ENCODE assay signal across 19 cellular contexts in the genomic region with DNA sequence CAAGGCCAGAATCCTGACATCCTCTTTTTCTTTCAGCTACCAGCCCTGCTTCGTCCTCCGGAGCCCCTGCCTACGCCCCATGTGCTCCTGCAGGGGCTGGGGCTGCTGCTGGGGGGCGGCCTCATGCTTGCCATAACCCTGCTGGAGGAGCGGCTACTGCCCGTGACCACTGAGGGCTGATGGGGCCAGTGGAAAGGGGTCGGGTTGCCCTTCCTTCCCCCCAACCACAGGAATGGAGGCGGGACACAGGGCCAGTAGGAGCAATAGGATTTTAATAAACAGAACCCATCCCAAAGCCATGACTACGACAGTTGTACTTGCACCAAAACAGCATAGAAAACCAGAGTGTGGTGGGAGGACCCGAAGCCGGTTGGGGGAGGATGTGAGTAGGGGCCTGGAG. TPM values are rescaled to one million over a fixed set of nuclear protein-coding genes. Genes with fewer than 3 reads are reported as not detected.
DNase-seq lines count a peak whose midpoint lies in the region; ATAC-seq and TF ChIP-seq lines count a peak whose summit lies in the region.
"Had no signal": no experiment of that assay in that cellular context is flagged by ENCODE, and none has a peak within 500 bp of the region (broad histone marks: within the 10 kb centered on the region; RNA-seq: fewer than 3 reads in every experiment).

No MANE protein-coding gene starts in this region.

- H3K27ac ChIP-seq in IMR-90 (ENCODE audit: insufficient read depth, low read length) (no peak overlapping the region), neuronal stem cell (replicated peaks; ENCODE audit: low read length) (no peak overlapping the region), prostate gland (no peak overlapping the region), trophoblast cell (ENCODE audit: low read depth, low read length) (no peak overlapping the region)
- H3K27ac ChIP-seq: PC-9 had no signal

- peak; percentile 70 for ATAC-seq in IMR-90 (ENCODE audit: low read depth)
- ATAC-seq: GM12878 had no signal

- CTCF ChIA-PET in IMR-90 (lab: Yijun Ruan, JAX) (no interaction called here), HEK293T (lab: Yijun Ruan, JAX) (no interaction called here)

- TF ChIP-seq CTCF in IMR-90 (conservative IDR thresholded peaks at IDR 0.05; ENCODE audit: low read depth, low read length) (no peak), choroid plexus epithelial cell (conservative IDR thresholded peaks at IDR 0.05; ENCODE audit: low read depth, low read length) (no peak), prostate gland (IDR thresholded peaks at IDR 0.05) (no peak)

- H3K9ac ChIP-seq in IMR-90 (ENCODE audit: low read depth, low read length): no peak overlapping the region
- no peak overlapping the region for H3K9ac ChIP-seq in neuronal stem cell (ENCODE audit: low read depth, low read length, poor library complexity)
- no peak overlapping the region for H3K9ac ChIP-seq in trophoblast cell (ENCODE audit: low read length)

- intact Hi-C loops in IMR-90 (cut with micrococcal nuclease) (no loop called here), prostate gland (cut with DNase I) (no loop called here)

- H2BK12ac ChIP-seq in neuronal stem cell (ENCODE audit: low read length): no peak overlapping the region
- no peak overlapping the region for H2BK12ac ChIP-seq in trophoblast cell (ENCODE audit: low read length)

- H2AK5ac ChIP-seq in IMR-90 (ENCODE audit: low read depth, low read length): 0 out of 2 replicates have a peak overlapping the region, but pooled peaks have one; percentile 1
- no peak overlapping the region for H2AK5ac ChIP-seq in neuronal stem cell (ENCODE audit: low read depth, low read length)
- no peak overlapping the region for H2AK5ac ChIP-seq in trophoblast cell (ENCODE audit: low read length)

- H3K4me2 ChIP-seq in IMR-90 (ENCODE audit: low read depth, low read length) (no peak overlapping the region), neuronal stem cell (ENCODE audit: insufficient read depth, low read length, poor library complexity, severe bottlenecking) (no peak overlapping the region), trophoblast cell (ENCODE audit: low read length) (no peak overlapping the region)
- H3K4me2 ChIP-seq: PC-9 had no signal

- no peak for TF ChIP-seq RAD21 in IMR-90 (IDR thresholded peaks at IDR 0.05; ENCODE audit: low read length)

- H3K23ac ChIP-seq in IMR-90 (ENCODE audit: low read depth, low read length): no peak overlapping the region
- no peak overlapping the region for H3K23ac ChIP-seq in neuronal stem cell (ENCODE audit: low read depth, low read length, poor library complexity)
- H3K23ac ChIP-seq in trophoblast cell (ENCODE audit: low read length): no peak overlapping the region

- no peaks in the 10 kb centered on the region for H3K9me3 ChIP-seq in IMR-90 (ENCODE audit: control insufficient read depth, insufficient read depth, low read length)
- H3K9me3 ChIP-seq in neuronal stem cell (replicated peaks in 1 of 2; ENCODE audit: control insufficient read depth in 2 of 2, insufficient read depth in 1 of 2, low read depth in 1 of 2, low read length in 2 of 2): peaks cover 5 to 7% of the 10 kb centered on the region in 2 donors
- no peaks in the 10 kb centered on the region for H3K9me3 ChIP-seq in prostate gland
- H3K9me3 ChIP-seq in trophoblast cell (ENCODE audit: insufficient read depth, low read depth, low read length): no peaks in the 10 kb centered on the region

- H3K27me3 ChIP-seq in IMR-90 (ENCODE audit: control insufficient read depth, insufficient read depth, low read length): no peaks in the 10 kb centered on the region
- H3K27me3 ChIP-seq in neuronal stem cell (ENCODE audit: control insufficient read depth in 3 of 3, insufficient read depth in 3 of 3, low read depth in 1 of 3, low read length in 3 of 3): no peaks in the 10 kb centered on the region
- H3K27me3 ChIP-seq in prostate gland (replicated peaks; ENCODE audit: insufficient read depth): no peaks in the 10 kb centered on the region
- H3K27me3 ChIP-seq in trophoblast cell (ENCODE audit: insufficient read depth, low read length): no peaks in the 10 kb centered on the region

- H3K79me1 ChIP-seq in IMR-90 (ENCODE audit: low read depth in 1 of 2, low read length in 2 of 2): peaks cover 5 to 26% of the 10 kb centered on the region in 2 experiments; a peak in 3 of 4 replicates
- peaks cover 4% of the 10 kb centered on the region for H3K79me1 ChIP-seq in neuronal stem cell (ENCODE audit: low read depth, low read length)
- H3K79me1 ChIP-seq in trophoblast cell (ENCODE audit: low read length): no peaks in the 10 kb centered on the region

- peaks cover 14% of the 10 kb centered on the region; the same call in 1 of the 2 replicates for H3K9me1 ChIP-seq in IMR-90 (ENCODE audit: insufficient read depth, low read length)

- H3K4me1 ChIP-seq in IMR-90 (ENCODE audit: control insufficient read depth, insufficient read depth, low read length): peaks cover 5% of the 10 kb centered on the region; the same call in 1 of the 2 replicates
- H3K4me1 ChIP-seq in neuronal stem cell (ENCODE audit: control insufficient read depth in 2 of 2, insufficient read depth in 1 of 2, low read depth in 1 of 2, low read length in 2 of 2): peaks cover 0 to 2% of the 10 kb centered on the region in 2 donors
- H3K4me1 ChIP-seq in prostate gland (replicated peaks): no peaks in the 10 kb centered on the region
- H3K4me1 ChIP-seq in trophoblast cell (ENCODE audit: control insufficient read depth in 1 of 2, insufficient read depth in 2 of 2, low read length in 2 of 2): no peaks in the 10 kb centered on the region

- no peak overlapping the region for H2BK5ac ChIP-seq in IMR-90 (ENCODE audit: low read depth, low read length, poor library complexity, severe bottlenecking)
- H2BK5ac ChIP-seq in neuronal stem cell (ENCODE audit: low read length): peak overlapping the region; percentile 39
- H2BK5ac ChIP-seq in trophoblast cell (ENCODE audit: low read depth, low read length, poor library complexity): no peak overlapping the region

- dilution Hi-C loops in IMR-90 (cut with HindIII; ENCODE audit: low sequenced_read_pairs, unreplicated experiment): no loop called here

- no peak overlapping the region for H3K4me3 ChIP-seq in IMR-90 (ENCODE audit: insufficient read depth, low read depth, low read length)
- H3K4me3 ChIP-seq in choroid plexus epithelial cell (ENCODE audit: low read depth, low read length): no peak overlapping the region
- no peak overlapping the region for H3K4me3 ChIP-seq in neuronal stem cell (ENCODE audit: low read length in 2 of 2)
- no peak overlapping the region for H3K4me3 ChIP-seq in prostate gland
- H3K4me3 ChIP-seq in trophoblast cell (ENCODE audit: low read depth, low read length): no peak overlapping the region
- H3K4me3 ChIP-seq: GM12878, PC-9 had no signal

- peak overlapping the region; percentile 50 for H2AK9ac ChIP-seq in IMR-90 (replicated peaks; ENCODE audit: low read depth, low read length, poor library complexity)

- H2BK15ac ChIP-seq in IMR-90 (ENCODE audit: low read depth, low read length): no peak overlapping the region
- no peak overlapping the region for H2BK15ac ChIP-seq in neuronal stem cell (ENCODE audit: low read length)

- no peak overlapping the region for H3K18ac ChIP-seq in IMR-90 (ENCODE audit: low read depth, low read length)
- no peak overlapping the region for H3K18ac ChIP-seq in neuronal stem cell (ENCODE audit: low read length)
- no peak overlapping the region for H3K18ac ChIP-seq in trophoblast cell (ENCODE audit: low read length)

- in situ Hi-C loops in IMR-90 (cut with MboI; ENCODE audit: low sequenced_read_pairs): no loop called here

- H4K91ac ChIP-seq in IMR-90 (ENCODE audit: insufficient read depth, low read depth, low read length) (no peak overlapping the region), neuronal stem cell (ENCODE audit: low read depth, low read length, poor library complexity) (no peak overlapping the region), trophoblast cell (ENCODE audit: low read depth, low read length) (no peak overlapping the region)

- no peak overlapping the region for H4K12ac ChIP-seq in trophoblast cell (ENCODE audit: low read depth, low read length)

- H3K4ac ChIP-seq in IMR-90 (ENCODE audit: low read depth, low read length): no peak overlapping the region
- H3K4ac ChIP-seq in neuronal stem cell (ENCODE audit: low read length): no peak overlapping the region
- H3K4ac ChIP-seq in trophoblast cell (ENCODE audit: low read depth, low read length): no peak overlapping the region

- H3K14ac ChIP-seq in IMR-90 (replicated peaks; ENCODE audit: low read depth, low read length) (no peak overlapping the region), neuronal stem cell (ENCODE audit: low read length) (no peak overlapping the region), trophoblast cell (ENCODE audit: low read length) (no peak overlapping the region)

- H2BK20ac ChIP-seq in IMR-90 (ENCODE audit: low read depth, low read length): no peak overlapping the region

- POLR2A ChIA-PET in IMR-90 (lab: Charles Lee; ENCODE audit: unreplicated experiment) (no interaction called here), HEK293T (lab: Yijun Ruan, JAX) (interaction anchor here (0.6 to 2.7 kb wide), 4 partner anchors 16 to 133 kb away, joined by 3 to 18 read pairs (median 4); a partner anchor contains a TSS)

- H4K20me1 ChIP-seq in IMR-90 (ENCODE audit: insufficient read depth, low read length): peaks cover 19% of the 10 kb centered on the region

- H4K5ac ChIP-seq in IMR-90 (ENCODE audit: low read depth, low read length): no peak overlapping the region

- no CpG with 5 or more reads among the region's 11 CpGs for WGBS in IMR-90 (ENCODE audit: extremely low coverage in 2 of 2, insufficient read length in 1 of 2), 2 experiments
- WGBS in neuronal stem cell (ENCODE audit: extremely low coverage in 2 of 2, insufficient read length in 2 of 2, insufficient replicate concordance in 1 of 2), 2 donors: no CpG with 5 or more reads among the region's 11 CpGs
- WGBS in prostate gland: 76% methylated on average over 11 of the region's 11 CpGs
- no CpG with 5 or more reads among the region's 11 CpGs for WGBS in trophoblast cell (ENCODE audit: extremely low coverage, insufficient coverage, insufficient read length)

- H4K8ac ChIP-seq in IMR-90 (ENCODE audit: low read depth in 2 of 2, low read length in 2 of 2) (no peak overlapping the region), neuronal stem cell (ENCODE audit: low read depth, low read length) (no peak overlapping the region), trophoblast cell (ENCODE audit: low read depth, low read length) (no peak overlapping the region)

- no TSS peak for BruUV-seq in IMR-90 (replicated peaks; lab: Mats Ljungman, UMichigan)

- H3K79me2 ChIP-seq in trophoblast cell (ENCODE audit: control insufficient read depth, insufficient read depth, low read length, poor library complexity): no peaks in the 10 kb centered on the region

- H3K36me3 ChIP-seq in IMR-90 (ENCODE audit: control insufficient read depth, insufficient read depth, low read length) (peaks cover 44% of the 10 kb centered on the region), neuronal stem cell (replicated peaks in 1 of 2; ENCODE audit: control insufficient read depth in 2 of 2, insufficient read depth in 2 of 2, low read length in 2 of 2) (peaks cover 39 to 64% of the 10 kb centered on the region in 2 donors), prostate gland (peaks cover under 1 to 3% of the 10 kb centered on the region in 2 donors), trophoblast cell (ENCODE audit: control insufficient read depth in 1 of 2, insufficient read depth in 2 of 2, low read length in 2 of 2) (peaks cover 54 to 55% of the 10 kb centered on the region in 2 experiments)

- no peak overlapping the region for H3K56ac ChIP-seq in IMR-90 (ENCODE audit: extremely low read depth, insufficient read depth, low read length)

- DNase-seq in IMR-90 (peak; percentile 34), choroid plexus epithelial cell (ENCODE audit: low read depth) (peak; percentile 27), neuronal stem cell (ENCODE audit: low spot score) (no peak), prostate gland (ENCODE audit: low spot score) (no peak), trophoblast cell (no peak), HEK293T (ENCODE audit: extremely low spot score) (no peak)
- DNase-seq: C1 segment of cervical spinal cord, DND-41, GDM1, HCEC 1CT, KBM-7, NCI-H1436, NCI-H2029 treated with DMSO at 0.1 percent for 48 hours, NCI-H2171 treated with DMSO at 0.1 percent for 48 hours, NCI-H774, PC-9 had no signal

- H2BK120ac ChIP-seq in IMR-90 (ENCODE audit: low read depth, low read length): no peak overlapping the region
- H2BK120ac ChIP-seq in neuronal stem cell (ENCODE audit: low read depth, low read length): no peak overlapping the region
- H2BK120ac ChIP-seq in trophoblast cell (ENCODE audit: insufficient read depth, low read length, poor library complexity): no peak overlapping the region

- TF ChIP-seq POLR2A in IMR-90 (IDR thresholded peaks at IDR 0.05; ENCODE audit: low read depth, low read length) (no peak), prostate gland (IDR thresholded peaks at IDR 0.05) (no peak)

- no peak overlapping the region for H2AFZ ChIP-seq in IMR-90 (replicated peaks; ENCODE audit: low read length, poor library complexity)
- H2AFZ ChIP-seq in neuronal stem cell (ENCODE audit: low read length): no peak overlapping the region
- H2AFZ ChIP-seq in trophoblast cell (ENCODE audit: insufficient read depth, low read length, poor library complexity): no peak overlapping the region
- H2AFZ ChIP-seq: PC-9 had no signal

RNA-seq across cellular contexts. Expression of a gene that starts 7.7 kb away (rescaled TPM):
- total RNA-seq in IMR-90 (2012; rRNA removed) (not detected in 2 replicates), prostate gland (not detected)
- not detected in 2 replicates for polyA plus RNA-seq in IMR-90 (2012; rRNA removed)
- polyA plus RNA-seq in IMR-90 (2012; cell fraction: cytosol; rRNA removed): 0.02 TPM in 1 of 2 replicates, not detected in the other
- polyA plus RNA-seq in IMR-90 (2012; cell fraction: nucleus; rRNA removed; ENCODE audit: low replicate concordance): 0.77 and 0.96 TPM in 2 replicates
- 0.13 TPM for polyA plus RNA-seq in neuronal stem cell (2013, experiment 1 of 2)
- 0.22 TPM for polyA plus RNA-seq in neuronal stem cell (2013, experiment 2 of 2)
- polyA plus RNA-seq in trophoblast cell (2013): 0.08 TPM in 1 of 2 replicates, not detected in the other
- total RNA-seq: A673, NCI-H460 had no signal

RNA-seq across cellular contexts. Expression of a gene that starts 13.4 kb away (rescaled TPM):
- total RNA-seq in IMR-90 (2012; rRNA removed) (29.2 and 31.4 TPM in 2 replicates), prostate gland (10 to 100 TPM; 21.4 to 33.2 TPM)
- polyA plus RNA-seq in IMR-90 (2012; rRNA removed): 37.4 and 42.5 TPM in 2 replicates
- polyA plus RNA-seq in IMR-90 (2012; cell fraction: cytosol; rRNA removed): 32.7 and 41.6 TPM in 2 replicates
- 6.7 and 10.2 TPM in 2 replicates for polyA plus RNA-seq in IMR-90 (2012; cell fraction: nucleus; rRNA removed; ENCODE audit: low replicate concordance)
- polyA plus RNA-seq in neuronal stem cell (2013, experiment 1 of 2): 28.0 TPM
- polyA plus RNA-seq in neuronal stem cell (2013, experiment 2 of 2): 28.1 TPM
- 11.4 and 11.9 TPM in 2 replicates for polyA plus RNA-seq in trophoblast cell (2013)

RNA-seq across cellular contexts. Expression of a gene that starts 15.8 kb away (rescaled TPM):
- total RNA-seq in IMR-90 (2012; rRNA removed): 191 and 272 TPM in 2 replicates
- 112 and 125 TPM in 2 replicates for polyA plus RNA-seq in IMR-90 (2012; rRNA removed)
- polyA plus RNA-seq in IMR-90 (2012; cell fraction: cytosol; rRNA removed): 83.1 and 122 TPM in 2 replicates
- 45.0 and 90.2 TPM in 2 replicates for polyA plus RNA-seq in IMR-90 (2012; cell fraction: nucleus; rRNA removed; ENCODE audit: low replicate concordance)
- polyA plus RNA-seq in neuronal stem cell (2013, experiment 1 of 2): 39.8 TPM
- polyA plus RNA-seq in neuronal stem cell (2013, experiment 2 of 2): 39.4 TPM
- total RNA-seq in prostate gland: 10 to 100 TPM; 74.4 to 90.4 TPM
- polyA plus RNA-seq in trophoblast cell (2013): 31.8 and 33.9 TPM in 2 replicates

RNA-seq across cellular contexts. Expression of a gene that starts 20.6 kb away (rescaled TPM):
- total RNA-seq in IMR-90 (2012; rRNA removed) (15.4 and 16.1 TPM in 2 replicates), prostate gland (10 to 100 TPM; 18.5 to 29.0 TPM)
- 35.9 and 36.2 TPM in 2 replicates for polyA plus RNA-seq in IMR-90 (2012; rRNA removed)
- polyA plus RNA-seq in IMR-90 (2012; cell fraction: cytosol; rRNA removed): 21.3 and 23.2 TPM in 2 replicates
- polyA plus RNA-seq in IMR-90 (2012; cell fraction: nucleus; rRNA removed; ENCODE audit: low replicate concordance): 93.6 and 111 TPM in 2 replicates
- 17.4 TPM for polyA plus RNA-seq in neuronal stem cell (2013, experiment 1 of 2)
- polyA plus RNA-seq in neuronal stem cell (2013, experiment 2 of 2): 17.5 TPM
- 31.0 and 31.4 TPM in 2 replicates for polyA plus RNA-seq in trophoblast cell (2013)

RNA-seq across cellular contexts. Expression of a gene that starts 29.2 kb away (rescaled TPM):
- total RNA-seq in IMR-90 (2012; rRNA removed) (4.7 TPM in 2 replicates), prostate gland (10 to 100 TPM; 15.9 to 17.6 TPM)
- polyA plus RNA-seq in IMR-90 (2012; rRNA removed): 10.2 and 10.8 TPM in 2 replicates
- 4.8 and 6.9 TPM in 2 replicates for polyA plus RNA-seq in IMR-90 (2012; cell fraction: cytosol; rRNA removed)
- polyA plus RNA-seq in IMR-90 (2012; cell fraction: nucleus; rRNA removed; ENCODE audit: low replicate concordance): 45.7 and 51.7 TPM in 2 replicates
- 22.7 TPM for polyA plus RNA-seq in neuronal stem cell (2013, experiment 1 of 2)
- 22.6 TPM for polyA plus RNA-seq in neuronal stem cell (2013, experiment 2 of 2)
- polyA plus RNA-seq in trophoblast cell (2013): 4.7 TPM in 2 replicates

Comparison
In these comparisons a context has a peak if more than half of its experiments do, and no peak if none do; other contexts are left out.
1. DNase-seq: peak in IMR-90 (single experiment) and choroid plexus epithelial cell (single experiment); none in neuronal stem cell (single experiment), prostate gland (single experiment), trophoblast cell (0 of 2) and HEK293T (single experiment).